Comparison of ENCODE assay signal across 8 cellular contexts in genomic region chr20:7113577-7114466, GRCh38.
DNase-seq lines count a peak whose midpoint lies in the region; ATAC-seq and TF ChIP-seq lines count a peak whose summit lies in the region.
"Had no signal": no experiment of that assay in that cellular context is flagged by ENCODE, and none has a peak within 500 bp of the region (broad histone marks: within the 10 kb centered on the region; RNA-seq: fewer than 3 reads in every experiment).

No MANE protein-coding gene starts in this region.

- TF ChIP-seq CTCF in mammary epithelial cell (conservative IDR thresholded peaks at IDR 0.05 in 1 of 2, IDR thresholded peaks at IDR 0.05 in 1 of 2; ENCODE audit: extremely low read depth in 1 of 2, insufficient read depth in 1 of 2, low read depth in 1 of 2, low read length in 2 of 2) = peak; percentile 52 to 76
- peak; percentile 34 for TF ChIP-seq CTCF in lower lobe of right lung (IDR thresholded peaks at IDR 0.05)

- no peak overlapping the region for H3K4me2 ChIP-seq in mammary epithelial cell (ENCODE audit: insufficient read depth, low read depth, low read length)

- ATAC-seq in GM21390 (IDR thresholded peaks at IDR 0.05; ENCODE audit: unreplicated experiment) (peak; percentile 57), lower lobe of right lung (peak in 1 of 2 donors; percentile 75), HG03571 (IDR thresholded peaks at IDR 0.05; ENCODE audit: unreplicated experiment) (no peak)

- H2AFZ ChIP-seq in mammary epithelial cell (ENCODE audit: low read depth, low read length) = peak overlapping the region; percentile 25

- H3K36me3 ChIP-seq in mammary epithelial cell (ENCODE audit: insufficient read depth, low read length) (no peaks in the 10 kb centered on the region), lower lobe of right lung (no peaks in the 10 kb centered on the region)
- H3K36me3 ChIP-seq: neutrophil had no signal

- in situ Hi-C loops in mammary epithelial cell (cut with MboI; ENCODE audit: low sequenced_read_pairs in 2 of 2) = loop anchor here in 1 of 2 donors (10.0 kb wide), 1 partner anchor 261 kb away; no protein-coding TSS in a partner anchor

- WGBS in mammary epithelial cell (ENCODE audit: low coverage, missing lambda C conversion rate) = 34% methylated on average over 14 of the region's 14 CpGs

- H3K9ac ChIP-seq in mammary epithelial cell (ENCODE audit: insufficient read depth, low read length) = no peak overlapping the region

- H4K20me1 ChIP-seq in mammary epithelial cell (ENCODE audit: insufficient read depth, low read length) = no peaks in the 10 kb centered on the region

- peak; percentile 36 for DNase-seq in NCI-H1694 treated with DMSO at 0.1 percent for 48 hours (lab: John Stamatoyannopoulos, UW)
- DNase-seq in mammary epithelial cell = peak; percentile 43
- DNase-seq in lower lobe of right lung = no peak
- DNase-seq in NCI-H1048 (lab: John Stamatoyannopoulos, UW) = no peak
- DNase-seq in activated CD8-positive, alpha-beta memory T cell treated with anti-CD3 and anti-CD28 coated beads for 24 hours = no peak

- dilution Hi-C loops in mammary epithelial cell (cut with HindIII; ENCODE audit: low sequenced_read_pairs) = no loop called here

- H3K4me1 ChIP-seq in mammary epithelial cell (ENCODE audit: insufficient read depth, low read length) = no peaks in the 10 kb centered on the region
- H3K4me1 ChIP-seq in lower lobe of right lung = no peaks in the 10 kb centered on the region

- intact Hi-C loops in mammary epithelial cell (cut with micrococcal nuclease) (loop anchor here (5.0 kb wide), 6 partner anchors 48 to 813 kb away; no protein-coding TSS in a partner anchor), lower lobe of right lung (cut with DNase I) (no loop called here)

- no peaks in the 10 kb centered on the region for H3K27me3 ChIP-seq in mammary epithelial cell (ENCODE audit: insufficient read depth, low read length)
- no peaks in the 10 kb centered on the region for H3K27me3 ChIP-seq in lower lobe of right lung (ENCODE audit: low read depth)

- CTCF ChIA-PET in mammary epithelial cell (lab: Charles Lee; ENCODE audit: low non-redundant PET) = no interaction called here

- H3K27ac ChIP-seq in mammary epithelial cell (ENCODE audit: insufficient read depth, low read depth, low read length) (no peak overlapping the region), lower lobe of right lung (no peak overlapping the region)
- H3K27ac ChIP-seq: neutrophil had no signal

- H3K4me3 ChIP-seq in mammary epithelial cell (replicated peaks in 1 of 3; ENCODE audit: insufficient read depth in 1 of 3, low read depth in 2 of 3, low read length in 3 of 3) = no peak overlapping the region
- H3K4me3 ChIP-seq in lower lobe of right lung = no peak overlapping the region

- H3K9me3 ChIP-seq in mammary epithelial cell (replicated peaks; ENCODE audit: insufficient read depth, low read length) = no peaks in the 10 kb centered on the region
- H3K9me3 ChIP-seq in lower lobe of right lung = no peaks in the 10 kb centered on the region
- H3K9me3 ChIP-seq: neutrophil had no signal

- no peaks in the 10 kb centered on the region for H3K79me2 ChIP-seq in mammary epithelial cell (ENCODE audit: insufficient read depth, low read length)

- no TSS peak for BruUV-seq in mammary epithelial cell (replicated peaks; lab: Mats Ljungman, UMichigan)

Comparison
In these comparisons a context has a peak if more than half of its experiments do, and no peak if none do; other contexts are left out.
1. DNase-seq: peak in NCI-H1694 treated with DMSO at 0.1 percent for 48 hours (single experiment) and mammary epithelial cell (single experiment); none in lower lobe of right lung (single experiment), NCI-H1048 (single experiment) and activated CD8-positive, alpha-beta memory T cell treated with anti-CD3 and anti-CD28 coated beads for 24 hours (single experiment).